In genomic region chrX:48785156-48785524, GRCh38 we compare ENCODE assay signal across 39 cellular contexts. TPM values are rescaled to one million over a fixed set of nuclear protein-coding genes. Genes with fewer than 3 reads are reported as not detected.
"Had no signal": no experiment of that assay in that cellular context is flagged by ENCODE, and none has a peak within 500 bp of the region (broad histone marks: within the 10 kb centered on the region; RNA-seq: fewer than 3 reads in every experiment).

No MANE protein-coding gene starts in this region.

- H3K4me1 ChIP-seq: adrenal gland, body of pancreas, breast epithelium had no signal

- H3K4me2 ChIP-seq: KMS-11, PC-9 had no signal

- H3K36me3 Mint-ChIP-seq: activated CD4-positive, alpha-beta memory T cell treated with anti-CD3 and anti-CD28 coated beads for 36 hours; activated naive CD4-positive, alpha-beta T cell treated with anti-CD3 and anti-CD28 coated beads, Interleukin-2, amount 50 U/mL, for 72 hours had no signal

- H3K4me3 ChIP-seq: adrenal gland, body of pancreas, breast epithelium, PC-9 had no signal

- H2AFZ ChIP-seq: PC-9 had no signal

- H3K36me3 ChIP-seq: adrenal gland, breast epithelium had no signal

- H3K27me3 ChIP-seq: body of pancreas had no signal

- H3K9me3 Mint-ChIP-seq: activated B cell treated with CpG ODN at 0.5 μM for 24 hours; activated CD4-positive, alpha-beta memory T cell treated with anti-CD3 and anti-CD28 coated beads for 36 hours; activated naive CD4-positive, alpha-beta T cell treated with anti-CD3 and anti-CD28 coated beads for 36 hours; activated naive CD4-positive, alpha-beta T cell treated with anti-CD3 and anti-CD28 coated beads, Interleukin-2, amount 50 U/mL, for 72 hours; activated T-cell treated with anti-CD3 and anti-CD28 coated beads, Interleukin-2, amount 50 U/mL, for 4 hours; activated T-helper 1 cell treated with anti-CD3 and anti-CD28 coated beads, Interleukin-12 subunit alpha, Interleukin-12 subunit beta, Interleukin-2, Interleukin-4 antibody, amounts not matched to agents 30 ng/mL and 10 ng/mL and 1 ng/mL, durations not matched to agents 14 hours and 24 hours and 36 hours; T-helper 2 cell treated with Interferon-gamma antibody and Interleukin-4, amounts not matched to agents 5 μg/mL and 100 μg/mL, for 36 hours had no signal

- DNase-seq: activated B cell treated with CpG ODN at 0.5 μM for 24 hours; activated CD4-positive, alpha-beta memory T cell treated with anti-CD3 and anti-CD28 coated beads for 36 hours; activated CD4-positive, alpha-beta T cell treated with anti-CD3 and anti-CD28 coated beads for 4 hours; activated CD4-positive, alpha-beta T cell treated with anti-CD3 and anti-CD28 coated beads, Interleukin-2, amount 50 U/mL, for 1 hour; activated CD4-positive, CD25-positive, alpha-beta regulatory T cell treated with anti-CD3 and anti-CD28 coated beads, Interleukin-2, amount 50 U/mL, for 72 hours; activated CD8-positive, alpha-beta memory T cell treated with anti-CD3 and anti-CD28 coated beads, Interleukin-2, amount 50 U/mL, for 4 hours; activated gamma-delta T cell treated with Interleukin-2 at 50 U/mL for 16 hours; activated naive CD4-positive, alpha-beta T cell treated with anti-CD3 and anti-CD28 coated beads for 36 hours; activated T-cell treated with anti-CD3 and anti-CD28 coated beads for 4 hours; activated T-cell treated with anti-CD3 and anti-CD28 coated beads, Interleukin-2, amount 50 U/mL, for 4 hours; adrenal gland; body of pancreas; MM.1S; NCI-H1092 treated with DMSO at 0.1 percent for 48 hours; NCI-H1417; NCI-H146; NCI-H187; NCI-H2029 treated with DMSO at 0.1 percent for 48 hours; NCI-H2107; NCI-H2171; NCI-H510A; NCI-H526; NCI-H748 treated with DMSO at 0.1 percent for 48 hours; NK-92 treated with Interleukin-12 subunit alpha and Interleukin-12 subunit beta, amount 100 ng/mL, for 24 hours; SIG-M5 had no signal

- H3K27ac Mint-ChIP-seq: activated B cell treated with CpG ODN at 0.5 μM for 24 hours; activated CD4-positive, alpha-beta memory T cell treated with anti-CD3 and anti-CD28 coated beads for 36 hours; activated naive CD4-positive, alpha-beta T cell treated with anti-CD3 and anti-CD28 coated beads for 36 hours; activated T-helper 1 cell treated with anti-CD3 and anti-CD28 coated beads, Interleukin-12 subunit alpha, Interleukin-12 subunit beta, Interleukin-2, Interleukin-4 antibody, amounts not matched to agents 30 ng/mL and 10 ng/mL and 1 ng/mL, durations not matched to agents 14 hours and 24 hours and 36 hours; T-helper 2 cell treated with Interferon-gamma antibody and Interleukin-4, amounts not matched to agents 5 μg/mL and 100 μg/mL, for 36 hours had no signal

- H3K9me3 ChIP-seq: adrenal gland, body of pancreas, breast epithelium had no signal

- ATAC-seq: activated naive CD4-positive, alpha-beta T cell treated with anti-CD3 and anti-CD28 coated beads, Interleukin-2, amount 50 U/mL, for 72 hours; activated T-cell treated with anti-CD3 and anti-CD28 coated beads, Interleukin-2, amount 50 U/mL, for 4 hours; body of pancreas; Right ventricle myocardium inferior had no signal

- H3K27ac ChIP-seq: adrenal gland, body of pancreas, breast epithelium, KMS-11, PC-9, RWPE1, VCaP had no signal

- H3K4me1 Mint-ChIP-seq: activated B cell treated with CpG ODN at 0.5 μM for 24 hours had no signal

- H3K9ac ChIP-seq: KMS-11 had no signal

- H3K4me3 Mint-ChIP-seq: activated B cell treated with CpG ODN at 0.5 μM for 24 hours; activated CD4-positive, alpha-beta memory T cell treated with anti-CD3 and anti-CD28 coated beads for 36 hours; activated naive CD4-positive, alpha-beta T cell treated with anti-CD3 and anti-CD28 coated beads for 36 hours; activated T-cell treated with anti-CD3 and anti-CD28 coated beads, Interleukin-2, amount 50 U/mL, for 4 hours; activated T-helper 1 cell treated with anti-CD3 and anti-CD28 coated beads, Interleukin-12 subunit alpha, Interleukin-12 subunit beta, Interleukin-2, Interleukin-4 antibody, amounts not matched to agents 30 ng/mL and 10 ng/mL and 1 ng/mL, durations not matched to agents 14 hours and 24 hours and 36 hours; T-helper 2 cell treated with Interferon-gamma antibody and Interleukin-4, amounts not matched to agents 5 μg/mL and 100 μg/mL, for 36 hours had no signal

- H3K27me3 Mint-ChIP-seq: activated CD4-positive, alpha-beta memory T cell treated with anti-CD3 and anti-CD28 coated beads for 36 hours had no signal

RNA-seq across cellular contexts. Expression of gene GATA1, which starts 1.2 kb away (rescaled TPM):
- total RNA-seq: activated B cell treated with CpG ODN at 0.5 μM for 24 hours; activated CD4-positive, alpha-beta memory T cell treated with anti-CD3 and anti-CD28 coated beads for 36 hours; activated naive CD4-positive, alpha-beta T cell treated with anti-CD3 and anti-CD28 coated beads for 36 hours; activated T-helper 1 cell treated with anti-CD3 and anti-CD28 coated beads, Interleukin-12 subunit alpha, Interleukin-12 subunit beta, Interleukin-2, Interleukin-4 antibody, amounts not matched to agents 30 ng/mL and 10 ng/mL and 1 ng/mL, durations not matched to agents 14 hours and 24 hours and 36 hours; astrocyte; body of pancreas; breast epithelium; cardiac septum; LHCN-M2; PC-9; SK-MEL-5; T-helper 1 cell treated with Interleukin-12 subunit alpha and Interleukin-12 subunit beta and Interleukin-4 antibody, amounts not matched to agents 30 ng/mL and 1 ng/mL, for 36 hours had no signal
- polyA plus RNA-seq: adrenal gland had no signal

RNA-seq across cellular contexts. Expression of gene GLOD5, which starts 23.6 kb away (rescaled TPM):
- total RNA-seq: activated B cell treated with CpG ODN at 0.5 μM for 24 hours; activated CD4-positive, alpha-beta memory T cell treated with anti-CD3 and anti-CD28 coated beads for 36 hours; activated naive CD4-positive, alpha-beta T cell treated with anti-CD3 and anti-CD28 coated beads for 36 hours; activated naive CD4-positive, alpha-beta T cell treated with anti-CD3 and anti-CD28 coated beads, Interleukin-2, amount 50 U/mL, for 72 hours; activated T-cell treated with anti-CD3 and anti-CD28 coated beads, Interleukin-2, amount 50 U/mL, for 4 hours; activated T-helper 1 cell treated with anti-CD3 and anti-CD28 coated beads, Interleukin-12 subunit alpha, Interleukin-12 subunit beta, Interleukin-2, Interleukin-4 antibody, amounts not matched to agents 30 ng/mL and 10 ng/mL and 1 ng/mL, durations not matched to agents 14 hours and 24 hours and 36 hours; adrenal gland; astrocyte; body of pancreas; cardiac septum; LHCN-M2; PC-9; Right ventricle myocardium inferior; SK-MEL-5; T-helper 1 cell treated with Interleukin-12 subunit alpha and Interleukin-12 subunit beta and Interleukin-4 antibody, amounts not matched to agents 30 ng/mL and 1 ng/mL, for 36 hours had no signal
- polyA plus RNA-seq: adrenal gland had no signal

RNA-seq across cellular contexts. Expression of gene ERAS, which starts 41.2 kb away (rescaled TPM):
- total RNA-seq: activated B cell treated with CpG ODN at 0.5 μM for 24 hours; activated CD4-positive, alpha-beta memory T cell treated with anti-CD3 and anti-CD28 coated beads for 36 hours; activated naive CD4-positive, alpha-beta T cell treated with anti-CD3 and anti-CD28 coated beads for 36 hours; activated T-helper 1 cell treated with anti-CD3 and anti-CD28 coated beads, Interleukin-12 subunit alpha, Interleukin-12 subunit beta, Interleukin-2, Interleukin-4 antibody, amounts not matched to agents 30 ng/mL and 10 ng/mL and 1 ng/mL, durations not matched to agents 14 hours and 24 hours and 36 hours; adrenal gland; astrocyte; body of pancreas; cardiac septum; LHCN-M2; PC-9; Right ventricle myocardium inferior; T-helper 1 cell treated with Interleukin-12 subunit alpha and Interleukin-12 subunit beta and Interleukin-4 antibody, amounts not matched to agents 30 ng/mL and 1 ng/mL, for 36 hours had no signal

RNA-seq across cellular contexts. Expression of gene PCSK1N, which starts 50.3 kb away (rescaled TPM):
- total RNA-seq: activated B cell treated with CpG ODN at 0.5 μM for 24 hours, PC-9, Right ventricle myocardium inferior had no signal
